ENCODE assay signal across 29 cellular contexts in the genomic region with DNA sequence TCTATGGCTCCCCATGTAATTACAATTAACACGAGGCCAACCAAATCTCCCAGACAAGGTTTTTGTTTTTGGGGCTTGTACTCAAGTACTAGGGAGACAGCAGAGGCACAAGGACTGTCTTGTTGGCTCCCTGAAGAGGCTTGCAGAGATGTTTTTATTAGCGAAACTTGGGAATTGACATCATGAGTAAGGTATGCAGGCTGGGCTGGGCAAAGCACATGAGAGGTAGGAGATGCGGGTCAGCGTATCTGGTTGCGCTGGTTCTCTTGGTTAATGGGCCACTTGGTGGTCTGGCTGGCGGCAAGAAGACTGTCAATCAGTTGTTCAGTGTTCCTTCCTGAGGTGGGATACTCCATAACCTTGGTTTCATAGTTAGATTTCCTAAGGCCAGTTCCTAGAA. TPM values are rescaled to one million over a fixed set of nuclear protein-coding genes. Genes with fewer than 3 reads are reported as not detected.
DNase-seq lines count a peak whose midpoint lies in the region; TF ChIP-seq lines count a peak whose summit lies in the region.
"Had no signal": no experiment of that assay in that cellular context is flagged by ENCODE, and none has a peak within 500 bp of the region (broad histone marks: within the 10 kb centered on the region; RNA-seq: fewer than 3 reads in every experiment).

No MANE protein-coding gene starts in this region.

- H3K27ac ChIP-seq in mesendoderm (ENCODE audit: low read depth, low read length) (no peak overlapping the region), uterus (peak overlapping the region; percentile 54 to 87), osteoblast (ENCODE audit: low read depth, low read length) (no peak overlapping the region), spleen (no peak overlapping the region)
- H3K27ac ChIP-seq: C4-2B, left lung, VCaP had no signal

- no peak overlapping the region for H4K8ac ChIP-seq in mesendoderm (ENCODE audit: low read depth, low read length)

- no CpG with 5 or more reads among the region's 6 CpGs for WGBS in mesendoderm (ENCODE audit: extremely low coverage, insufficient coverage, low lambda C conversion rate)
- 95 to 98% (median 97%) methylated on average over 6 of the region's 6 CpGs for WGBS in spleen, 5 donors

- H3K4me3 ChIP-seq in choroid plexus epithelial cell (ENCODE audit: low read depth, low read length) (no peak overlapping the region), mesendoderm (ENCODE audit: low read length) (no peak overlapping the region), uterus (no peak overlapping the region), osteoblast (ENCODE audit: insufficient read depth, low read length) (no peak overlapping the region), spleen (no peak overlapping the region)
- H3K4me3 ChIP-seq: coronary artery, left lung had no signal

- no peak for TF ChIP-seq CTCF in choroid plexus epithelial cell (conservative IDR thresholded peaks at IDR 0.05; ENCODE audit: low read depth, low read length)
- no peak for TF ChIP-seq CTCF in uterus (IDR thresholded peaks at IDR 0.05)
- TF ChIP-seq CTCF in osteoblast (IDR thresholded peaks at IDR 0.05; ENCODE audit: extremely low read depth, low read depth, low read length), result no peak
- TF ChIP-seq CTCF in spleen (IDR thresholded peaks at IDR 0.05 in 8 of 11, conservative IDR thresholded peaks at IDR 0.05 in 3 of 11), result no peak

- H3K4ac ChIP-seq in mesendoderm (ENCODE audit: low read depth, low read length), result no peak overlapping the region

- no peaks in the 10 kb centered on the region for H3K79me2 ChIP-seq in mesendoderm (ENCODE audit: control insufficient read depth, insufficient read depth, low read length)
- H3K79me2 ChIP-seq in osteoblast (ENCODE audit: insufficient read depth, low read length), result no peaks in the 10 kb centered on the region

- H3K4me1 ChIP-seq in mesendoderm (ENCODE audit: control insufficient read depth, low read depth, low read length) (no peaks in the 10 kb centered on the region), uterus (no peaks in the 10 kb centered on the region), osteoblast (ENCODE audit: insufficient read depth, low read length) (peaks cover 3% of the 10 kb centered on the region), spleen (no peaks in the 10 kb centered on the region)
- H3K4me1 ChIP-seq: Caco-2, left lung had no signal

- no peaks in the 10 kb centered on the region for H3K9me3 ChIP-seq in uterus
- no peaks in the 10 kb centered on the region for H3K9me3 ChIP-seq in osteoblast (ENCODE audit: low read depth, low read length)
- H3K9me3 ChIP-seq in spleen, result no peaks in the 10 kb centered on the region
- H3K9me3 ChIP-seq: Caco-2, left lung had no signal

- H3K79me1 ChIP-seq in mesendoderm (ENCODE audit: low read length), result no peaks in the 10 kb centered on the region

- H3K18ac ChIP-seq in mesendoderm (ENCODE audit: low read length), result no peak overlapping the region

- no peak overlapping the region for H4K5ac ChIP-seq in mesendoderm (ENCODE audit: low read length)

- no peak overlapping the region for H3K56ac ChIP-seq in mesendoderm (ENCODE audit: low read length)

- no peaks in the 10 kb centered on the region for H4K20me1 ChIP-seq in osteoblast (ENCODE audit: insufficient read depth, low read length)

- H2AK5ac ChIP-seq in mesendoderm (ENCODE audit: low read length), result no peak overlapping the region

- H3K36me3 ChIP-seq in mesendoderm (ENCODE audit: control insufficient read depth, insufficient read depth, low read length) (no peaks in the 10 kb centered on the region), uterus (no peaks in the 10 kb centered on the region), osteoblast (ENCODE audit: insufficient read depth, low read length) (peaks cover 52% of the 10 kb centered on the region), spleen (peaks cover 0 to 100% (median 68%) of the 10 kb centered on the region in 6 donors)

- H3K27me3 ChIP-seq in mesendoderm (ENCODE audit: insufficient read depth, low read length, poor library complexity) (no peaks in the 10 kb centered on the region), uterus (no peaks in the 10 kb centered on the region), osteoblast (ENCODE audit: insufficient read depth, low read length) (no peaks in the 10 kb centered on the region), spleen (replicated peaks in 1 of 7) (no peaks in the 10 kb centered on the region)
- H3K27me3 ChIP-seq: left lung had no signal

- DNase-seq in M059J (ENCODE audit: low read depth), result peak; percentile 16
- DNase-seq in choroid plexus epithelial cell (ENCODE audit: low read depth), result peak; percentile 56
- DNase-seq in mesendoderm, result peak; percentile 63
- peak in 1 of 2 donors; percentile 46 for DNase-seq in uterus
- DNase-seq in osteoblast (ENCODE audit: insufficient read length, low spot score, missing footprints), result no peak
- DNase-seq in spleen, result no peak
- DNase-seq in pons (ENCODE audit: low spot score), result no peak
- DNase-seq: activated CD4-positive, alpha-beta T cell treated with anti-CD3 and anti-CD28 coated beads for 4 hours; activated CD8-positive, alpha-beta memory T cell treated with anti-CD3 and anti-CD28 coated beads for 24 hours; activated effector memory CD4-positive, alpha-beta T cell treated with anti-CD3 and anti-CD28 coated beads, Interleukin-2, amount 50 U/mL, for 16 hours; activated naive CD8-positive, alpha-beta T cell treated with anti-CD3 and anti-CD28 coated beads, Interleukin-2, amount 50 U/mL, for 24 hours; Caco-2; DMS79; effector memory CD4-positive, alpha-beta T cell; left lung; midbrain; natural killer cell; NCI-H1048; NCI-H1694 treated with DMSO at 0.1 percent for 48 hours; NCI-H524 treated with DMSO at 0.1 percent for 48 hours; NK-92 treated with Interleukin-12 subunit alpha and Interleukin-12 subunit beta, amount 100 ng/mL, for 24 hours; occipital lobe; retina; SHP77; stimulated activated CD4-positive, alpha-beta T cell treated with anti-CD3 and anti-CD28 coated beads, Interleukin-2, amount 100 ng/mL, for 48 hours; T-helper 9 cell had no signal

- no peak overlapping the region for H3K9ac ChIP-seq in mesendoderm (ENCODE audit: low read length)

- no peak for TF ChIP-seq POLR2A in uterus (IDR thresholded peaks at IDR 0.05)
- TF ChIP-seq POLR2A in spleen (IDR thresholded peaks at IDR 0.05), result no peak

- no peak overlapping the region for H3K23ac ChIP-seq in mesendoderm (ENCODE audit: low read length)

- no peak overlapping the region for H2AFZ ChIP-seq in osteoblast (ENCODE audit: low read length)

- H2BK5ac ChIP-seq in mesendoderm (ENCODE audit: low read length), result no peak overlapping the region

- no peak overlapping the region for H3K4me2 ChIP-seq in mesendoderm (ENCODE audit: low read length)
- no peak overlapping the region for H3K4me2 ChIP-seq in osteoblast (ENCODE audit: insufficient read depth, low read length)

- H2BK120ac ChIP-seq in mesendoderm (ENCODE audit: low read depth, low read length), result no peak overlapping the region

- no peak overlapping the region for H2BK15ac ChIP-seq in mesendoderm (replicated peaks; ENCODE audit: low read depth)

- intact Hi-C loops in uterus (cut with DNase I; ENCODE audit: low total_unique reads), result no loop called here
- intact Hi-C loops in spleen (cut with DNase I; ENCODE audit: low total_unique reads), result no loop called here

RNA-seq across cellular contexts. Expression of a gene that starts 28.9 kb away (rescaled TPM):
- 51.1 and 89.0 TPM in 2 replicates for total RNA-seq in M059J (2014; rRNA removed; shearing (Covaris generic))
- polyA plus RNA-seq in mesendoderm (2013, experiment 1 of 2), result 55.7 TPM
- 55.1 TPM for polyA plus RNA-seq in mesendoderm (2013, experiment 2 of 2)
- 10 to 100 TPM; 33.7 to 39.8 (median 38.3) TPM for total RNA-seq in uterus
- 35.5 and 39.5 TPM in 2 replicates for total RNA-seq in osteoblast
- 10 to 100 TPM; 25.8 to 33.3 (median 29.0) TPM for total RNA-seq in spleen
- 10 to 100 TPM; 25.1 to 28.2 (median 26.2) TPM for polyA plus RNA-seq in spleen

Comparison
In these comparisons a context has a peak if more than half of its experiments do, and no peak if none do; other contexts are left out.
1. DNase-seq: peak in M059J (single experiment), choroid plexus epithelial cell (single experiment) and mesendoderm (single experiment); none in osteoblast (single experiment), spleen (single experiment) and pons (single experiment).
2. H3K27ac ChIP-seq: peak in uterus (2 of 2); none in mesendoderm (single experiment), osteoblast (single experiment) and spleen (0 of 8).